10 cellular contexts compared by ENCODE assay signal in the genomic region with DNA sequence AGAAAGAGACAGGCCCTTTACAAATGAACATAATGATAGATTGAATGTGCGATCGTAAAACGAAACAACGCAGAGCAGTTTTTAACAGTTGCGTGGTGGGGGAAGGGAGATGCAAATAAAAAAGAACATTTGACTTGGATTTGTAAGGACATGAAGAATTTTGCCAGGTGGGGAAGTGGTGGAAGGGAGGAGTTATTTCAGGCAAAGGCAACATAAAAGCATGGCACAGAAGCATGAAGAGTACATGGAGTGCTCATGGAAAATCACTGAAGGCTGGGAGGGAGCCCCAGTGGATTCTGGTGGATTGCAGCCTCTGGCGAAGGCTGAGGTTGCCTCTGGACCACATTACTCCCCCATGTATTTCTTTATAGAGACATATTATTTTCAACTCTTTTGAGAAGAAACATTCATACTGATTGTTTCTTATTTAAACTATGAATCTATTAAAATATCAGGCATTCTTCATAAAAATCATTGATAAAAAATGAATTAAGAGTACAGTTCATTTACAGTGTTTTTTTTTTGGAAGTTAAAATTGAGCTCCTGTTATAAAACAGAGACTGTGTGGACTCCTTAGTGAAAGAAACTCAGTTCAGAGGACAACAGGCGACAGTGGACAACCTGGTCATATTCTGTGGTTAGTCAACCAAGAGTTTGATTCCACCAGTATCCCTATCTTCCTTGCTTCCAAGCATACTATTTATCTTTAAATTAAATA. TPM values are rescaled to one million over a fixed set of nuclear protein-coding genes. Genes with fewer than 3 reads are reported as not detected.
DNase-seq lines count a peak whose midpoint lies in the region; ATAC-seq and TF ChIP-seq lines count a peak whose summit lies in the region.
"Had no signal": no experiment of that assay in that cellular context is flagged by ENCODE, and none has a peak within 500 bp of the region (broad histone marks: within the 10 kb centered on the region; RNA-seq: fewer than 3 reads in every experiment).

No MANE protein-coding gene starts in this region.

- 87 to 99% methylated on average over 6 of the region's 7 CpGs for whole genome bisulfite sequencing in mesodermal cell (ENCODE audit: insufficient coverage in 2 of 2), 2 experiments

- in situ Hi-C loops in brain microvascular endothelial cell (cut with HindIII; ENCODE audit: low pct_ligation_motif_present, low sequenced_read_pairs): no loop called here

- H3K27me3 ChIP-seq in brain microvascular endothelial cell (replicated peaks): no peaks in the 10 kb centered on the region
- H3K27me3 ChIP-seq: cardiac muscle cell had no signal

- peaks cover 12% of the 10 kb centered on the region for H3K36me3 ChIP-seq in brain microvascular endothelial cell (replicated peaks)
- H3K36me3 ChIP-seq in mesodermal cell (ENCODE audit: control insufficient read depth, insufficient read depth, low read length): peaks cover 6% of the 10 kb centered on the region
- H3K36me3 ChIP-seq: cardiac muscle cell had no signal

- H3K4me1 ChIP-seq in mesodermal cell (ENCODE audit: control insufficient read depth, insufficient read depth, low read length, poor library complexity, severe bottlenecking): peaks cover 28% of the 10 kb centered on the region

- H3K4me3 ChIP-seq in brain microvascular endothelial cell (ENCODE audit: low read depth, low read length): no peak overlapping the region
- H3K4me3 ChIP-seq in mesodermal cell (ENCODE audit: extremely low read depth, insufficient read depth, low read length, poor library complexity, severe bottlenecking): no peak overlapping the region
- H3K4me3 ChIP-seq: cardiac muscle cell had no signal

- DNase-seq in brain microvascular endothelial cell (no peak), anterior cingulate cortex (lab: John Stamatoyannopoulos, UW) (no peak), NOMO-1 (lab: John Stamatoyannopoulos, UW; ENCODE audit: unreplicated experiment in 2 of 2) (no peak)
- no peak for DNase-seq in activated CD4-positive, alpha-beta T cell treated with anti-CD3 and anti-CD28 coated beads, Interleukin-2, amount 50 U/mL, for 1 hour
- DNase-seq: NCI-H1048; stimulated activated naive B cell treated with anti-CD40 and anti-IgM and Interleukin-4, amounts not matched to agents 10 μg/mL and 1 μg/mL and 100 μg/mL, for 72 hours had no signal

- ATAC-seq in HG03378 (IDR thresholded peaks at IDR 0.05; ENCODE audit: unreplicated experiment): peak; percentile 22
- no peak for ATAC-seq in GM21360 (IDR thresholded peaks at IDR 0.05; ENCODE audit: unreplicated experiment)

- H3K27ac ChIP-seq in brain microvascular endothelial cell: peak overlapping the region; percentile 84
- H3K27ac ChIP-seq in mesodermal cell (ENCODE audit: low read depth, low read length, severe bottlenecking): peak overlapping the region; percentile 16

- TF ChIP-seq CTCF in brain microvascular endothelial cell (IDR thresholded peaks at IDR 0.05; ENCODE audit: low read depth, low read length, missing control alignments): no peak

- H3K9me3 ChIP-seq in mesodermal cell (ENCODE audit: control insufficient read depth, low read length): peaks cover 7% of the 10 kb centered on the region

RNA-seq across cellular contexts. Expression of gene STARD13, which starts 57.5 kb away (rescaled TPM):
- polyA plus RNA-seq in mesodermal cell (2013, experiment 1 of 2): 7.7 TPM
- 7.5 TPM for polyA plus RNA-seq in mesodermal cell (2013, experiment 2 of 2)
